ENCODE assay signal across 19 cellular contexts in the genomic region with DNA sequence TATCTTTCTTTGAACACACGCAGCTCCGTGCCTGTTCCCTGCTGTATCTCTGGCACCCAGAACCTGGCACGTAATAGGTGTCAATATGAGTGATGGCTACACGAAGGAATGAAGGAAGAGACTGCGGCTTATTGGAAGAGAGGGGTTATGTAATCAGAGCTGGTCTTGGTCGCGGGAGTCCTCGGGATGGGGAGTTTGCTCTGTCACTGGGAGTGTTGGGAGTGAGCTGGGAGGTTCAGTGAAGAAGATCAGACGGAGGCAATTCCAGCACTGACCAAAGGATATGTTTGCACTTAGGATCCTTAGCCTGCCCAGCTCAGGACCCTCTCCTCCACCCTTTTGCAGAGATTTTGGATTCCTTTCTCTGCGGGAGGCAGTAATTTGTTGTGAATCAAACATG.
A peak's percentile ranks its signal among the peaks of the same experiment; 100 is the strongest.
DNase-seq lines count a peak whose midpoint lies in the region; ATAC-seq, FAIRE-seq and TF ChIP-seq lines count a peak whose summit lies in the region.
"Had no signal": no experiment of that assay in that cellular context is flagged by ENCODE, and none has a peak within 500 bp of the region (broad histone marks: within the 10 kb centered on the region; RNA-seq: fewer than 3 reads in every experiment).

No MANE protein-coding gene starts in this region.

- H3K27ac ChIP-seq in RWPE2 (ENCODE audit: poor library complexity, severe bottlenecking) (no peak overlapping the region), H1 (ENCODE audit: low read depth, low read length) (no peak overlapping the region), esophagus muscularis mucosa (replicated peaks in 1 of 4) (no peak overlapping the region)
- H3K27ac ChIP-seq: HL-60 had no signal

- no peak overlapping the region for H3K18ac ChIP-seq in H1 (ENCODE audit: extremely low read depth, low read length)

- POLR2A ChIA-PET in H1 (lab: Charles Lee; ENCODE audit: partially characterized antibody) = interaction anchor here (0.6 to 2.3 kb wide), 2 partner anchors 14 to 49 kb away, joined by 3 to 6 read pairs; no protein-coding TSS in a partner anchor

- H2AK5ac ChIP-seq in H1 (ENCODE audit: low read depth, low read length) = peak overlapping the region; percentile 69; the same call in 1 of the 2 replicates

- H3K27ac Mint-ChIP-seq in nephron progenitor cell = peak overlapping the region; percentile 50
- H3K27ac Mint-ChIP-seq: B cell; CD4-positive, alpha-beta T cell had no signal

- no peak for FAIRE-seq in H1 (lab: Jason Lieb, UNC)
- FAIRE-seq: GM12892 had no signal

- intact Hi-C loops in esophagus muscularis mucosa (cut with DNase I) = no loop called here

- no peaks in the 10 kb centered on the region for H3K79me1 ChIP-seq in H1 (ENCODE audit: low read depth, low read length)

- H3K9me3 Mint-ChIP-seq in nephron progenitor cell = no peaks in the 10 kb centered on the region
- H3K9me3 Mint-ChIP-seq: CD4-positive, alpha-beta T cell; H9 had no signal

- H2BK12ac ChIP-seq in H1 (ENCODE audit: low read depth, low read length) = peak overlapping the region; percentile 18; the same call in 1 of the 2 replicates

- no peak overlapping the region; the same call in 1 of the 2 replicates for H4K8ac ChIP-seq in H1 (ENCODE audit: extremely low read depth, insufficient read depth, low read length)

- no peak overlapping the region for H3K56ac ChIP-seq in H1 (replicated peaks; ENCODE audit: insufficient read length, low read depth, low read length)

- no peak overlapping the region for H4K5ac ChIP-seq in H1 (ENCODE audit: insufficient read length, low read depth, low read length)

- TF ChIP-seq RAD21 in H1 (IDR thresholded peaks at IDR 0.05 in 1 of 2, conservative IDR thresholded peaks at IDR 0.05 in 1 of 2; ENCODE audit: low read depth in 2 of 2, low read length in 2 of 2) = no peak

- no peaks in the 10 kb centered on the region for H3K27me3 ChIP-seq in RWPE2 (ENCODE audit: insufficient read depth, poor library complexity, severe bottlenecking)
- H3K27me3 ChIP-seq in H1 (replicated peaks in 1 of 4; ENCODE audit: control insufficient read depth in 3 of 4, extremely low read depth in 1 of 4, insufficient read depth in 3 of 4, low read length in 3 of 4) = no peaks in the 10 kb centered on the region; a peak in 1 of 7 replicates
- H3K27me3 ChIP-seq in esophagus muscularis mucosa = peaks cover 0 to 88% (median 0%) of the 10 kb centered on the region in 4 donors

- no peak overlapping the region for H3K4me2 ChIP-seq in H1 (ENCODE audit: insufficient read depth in 1 of 2, low read depth in 2 of 2, low read length in 2 of 2)

- H2BK5ac ChIP-seq in H1 (ENCODE audit: low read depth, low read length) = no peak overlapping the region; the same call in 1 of the 2 replicates

- H3K36me3 Mint-ChIP-seq in nephron progenitor cell (ENCODE audit: low read depth) = no peaks in the 10 kb centered on the region

- TF ChIP-seq POLR2A in H1 (IDR thresholded peaks at IDR 0.05; ENCODE audit: control extremely low read depth in 1 of 2, low read depth in 2 of 2, low read length in 2 of 2) (no peak), esophagus muscularis mucosa (IDR thresholded peaks at IDR 0.05; ENCODE audit: low read depth) (no peak)

- peak overlapping the region; percentile 0 for H3K4ac ChIP-seq in H1 (replicated peaks; ENCODE audit: insufficient read length, low read depth, low read length)

- H3K4me3 Mint-ChIP-seq in nephron progenitor cell = peak overlapping the region; percentile 22
- H3K4me3 Mint-ChIP-seq: B cell; CD4-positive, alpha-beta T cell had no signal

- TF ChIP-seq CTCF in RWPE2 (IDR thresholded peaks at IDR 0.05; ENCODE audit: poor library complexity, severe bottlenecking) (no peak), H1 (IDR thresholded peaks at IDR 0.05; ENCODE audit: control extremely low read depth in 1 of 3, insufficient read depth in 1 of 3, low read depth in 1 of 3, low read length in 3 of 3) (no peak), nephron progenitor cell (IDR thresholded peaks at IDR 0.05) (no peak), esophagus muscularis mucosa (IDR thresholded peaks at IDR 0.05) (no peak)

- H3K4me3 ChIP-seq in RWPE2 (ENCODE audit: severe bottlenecking) (no peak overlapping the region), H1 (ENCODE audit: extremely low read depth in 1 of 4, insufficient read depth in 2 of 4, low read depth in 3 of 4, low read length in 4 of 4) (no peak overlapping the region), esophagus muscularis mucosa (no peak overlapping the region)

- H3K9me3 ChIP-seq in RWPE2 (ENCODE audit: severe bottlenecking) (no peaks in the 10 kb centered on the region), H1 (ENCODE audit: insufficient read depth in 2 of 2, low read depth in 1 of 2, low read length in 1 of 2) (no peaks in the 10 kb centered on the region), esophagus muscularis mucosa (no peaks in the 10 kb centered on the region)

- 51% methylated on average over 10 of the region's 10 CpGs; no CpG with 5 or more reads in 1 of the 2 experiments for WGBS in H1 (ENCODE audit: extremely low coverage in 1 of 2, insufficient coverage in 1 of 2, insufficient read length in 1 of 2, insufficient replicate concordance in 2 of 2, low coverage in 1 of 2, low lambda C conversion rate in 2 of 2, missing lambda C conversion rate in 1 of 2), 2 experiments
- 22% methylated on average over 10 of the region's 10 CpGs for WGBS in esophagus muscularis mucosa

- H2BK15ac ChIP-seq in H1 (ENCODE audit: low read length) = peak overlapping the region; percentile 1; the same call in 1 of the 2 replicates

- peak; percentile 36; the same call in 2 of the 3 replicates for ATAC-seq in RWPE2 (ENCODE audit: low read depth)
- no peak for ATAC-seq in HG02642 (IDR thresholded peaks at IDR 0.05; ENCODE audit: poor library complexity, unreplicated experiment)
- ATAC-seq in GM21717 (IDR thresholded peaks at IDR 0.05; ENCODE audit: unreplicated experiment) = no peak

- no peak overlapping the region for H3K14ac ChIP-seq in H1 (ENCODE audit: insufficient read length)

- H3K23me2 ChIP-seq in H1 (ENCODE audit: low read depth, low read length) = no peaks in the 10 kb centered on the region

- no peak overlapping the region for H3K9ac ChIP-seq in H1 (replicated peaks in 1 of 4; ENCODE audit: extremely low read depth in 1 of 4, low read depth in 3 of 4, low read length in 3 of 4)

- TF ChIP-seq EP300 in H1 (IDR thresholded peaks at IDR 0.05; ENCODE audit: borderline replicate concordance in 1 of 2, low read depth in 2 of 2, low read length in 2 of 2) (no peak), esophagus muscularis mucosa (IDR thresholded peaks at IDR 0.05) (no peak)

- H2AFZ ChIP-seq in H1 (ENCODE audit: low read length) = no peak overlapping the region

- peak overlapping the region; percentile 92; the same call in 1 of the 2 replicates for H2BK20ac ChIP-seq in H1 (ENCODE audit: low read length)

- CTCF ChIA-PET in H1 (lab: Charles Lee; ENCODE audit: partially characterized antibody) = interaction anchor here (1.3 to 1.7 kb wide), 4 partner anchors 8 to 135 kb away, joined by 3 to 4 read pairs (median 3); no protein-coding TSS in a partner anchor

- DNase-seq in EH (ENCODE audit: low read depth) (peak; percentile 1), RWPE2 (ENCODE audit: low spot score) (no peak), H1 (ENCODE audit: low read depth in 1 of 2, low spot score in 2 of 2) (no peak), nephron progenitor cell (no peak), NCI-H146 (lab: John Stamatoyannopoulos, UW) (no peak), esophagus muscularis mucosa (ENCODE audit: extremely low spot score) (no peak)
- DNase-seq: ACHN; C1 segment of cervical spinal cord; CD4-positive, alpha-beta T cell; DMS79; GDM1; H9; IMR-90; KG1 had no signal

- H3K36me3 ChIP-seq in RWPE2 (ENCODE audit: low read depth) = no peaks in the 10 kb centered on the region
- no peaks in the 10 kb centered on the region for H3K36me3 ChIP-seq in H1 (ENCODE audit: control insufficient read depth in 2 of 4, insufficient read depth in 4 of 4, low read length in 3 of 4)
- no peaks in the 10 kb centered on the region for H3K36me3 ChIP-seq in esophagus muscularis mucosa

- no peaks in the 10 kb centered on the region for H3K79me2 ChIP-seq in H1 (ENCODE audit: control insufficient read depth in 1 of 2, insufficient read depth in 2 of 2, low read length in 2 of 2)

- H3K4me1 ChIP-seq in RWPE2 (ENCODE audit: insufficient read depth, poor library complexity, severe bottlenecking) (no peaks in the 10 kb centered on the region), H1 (replicated peaks in 1 of 4; ENCODE audit: control insufficient read depth in 3 of 4, insufficient read depth in 4 of 4, low read length in 3 of 4) (peaks cover 2 to 14% (median 9%) of the 10 kb centered on the region in 4 experiments; a peak in 6 of 7 replicates), esophagus muscularis mucosa (no peaks in the 10 kb centered on the region)

- no peak overlapping the region for H2BK120ac ChIP-seq in H1 (replicated peaks; ENCODE audit: low read depth, low read length)

- peaks cover 26% of the 10 kb centered on the region for H3K27me3 Mint-ChIP-seq in nephron progenitor cell (ENCODE audit: low read depth, poor library complexity)

- no peak overlapping the region for H4K91ac ChIP-seq in H1 (replicated peaks; ENCODE audit: insufficient read length, low read length)

- no peaks in the 10 kb centered on the region for H4K20me1 ChIP-seq in H1 (replicated peaks in 1 of 2; ENCODE audit: control insufficient read depth in 1 of 2, insufficient read depth in 2 of 2, low read length in 2 of 2)

- peaks cover 24% of the 10 kb centered on the region for H3K4me1 Mint-ChIP-seq in nephron progenitor cell
- H3K4me1 Mint-ChIP-seq: B cell had no signal

- H3K23ac ChIP-seq in H1 (ENCODE audit: insufficient read length) = no peak overlapping the region

TF ChIP-seq in H1, 55 proteins besides CTCF, POLR2A, EP300 and RAD21 (continues in another document):
- TF ChIP-seq MAX (IDR thresholded peaks at IDR 0.05) = no peak
- TF ChIP-seq, protein P1, sequence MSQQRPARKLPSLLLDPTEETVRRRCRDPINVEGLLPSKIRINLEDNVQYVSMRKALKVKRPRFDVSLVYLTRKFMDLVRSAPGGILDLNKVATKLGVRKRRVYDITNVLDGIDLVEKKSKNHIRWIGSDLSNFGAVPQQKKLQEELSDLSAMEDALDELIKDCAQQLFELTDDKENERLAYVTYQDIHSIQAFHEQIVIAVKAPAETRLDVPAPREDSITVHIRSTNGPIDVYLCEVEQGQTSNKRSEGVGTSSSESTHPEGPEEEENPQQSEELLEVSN (IDR thresholded peaks at IDR 0.05) = no peak
